16 cellular contexts compared by ENCODE assay signal in the genomic region with DNA sequence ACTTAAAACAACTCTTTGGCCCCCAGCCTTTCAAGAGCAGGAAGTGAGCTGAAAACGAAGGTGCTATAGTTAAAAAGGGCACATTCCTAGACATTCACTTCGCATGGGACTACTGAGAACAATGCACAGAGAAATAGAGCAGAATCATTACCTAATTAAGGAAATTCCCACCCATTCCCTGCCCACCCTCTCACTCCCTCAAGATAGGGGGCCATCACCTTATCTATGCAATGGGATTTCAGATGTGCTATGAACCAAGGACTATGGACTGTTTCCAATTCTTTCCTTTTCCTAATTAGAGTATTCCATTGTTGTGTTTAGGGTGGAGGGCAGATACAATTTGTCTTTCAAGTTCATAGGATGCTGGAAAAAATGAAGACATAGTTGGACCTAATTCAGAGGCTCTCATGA.
DNase-seq lines count a peak whose midpoint lies in the region; ATAC-seq, FAIRE-seq and TF ChIP-seq lines count a peak whose summit lies in the region.
"Had no signal": no experiment of that assay in that cellular context is flagged by ENCODE, and none has a peak within 500 bp of the region (broad histone marks: within the 10 kb centered on the region; RNA-seq: fewer than 3 reads in every experiment).

No MANE protein-coding gene starts in this region.

- peak overlapping the region; percentile 74 for H3K27ac ChIP-seq in left ventricle myocardium inferior (replicated peaks)
- H3K27ac ChIP-seq in neuronal stem cell (replicated peaks; ENCODE audit: low read length) = no peak overlapping the region
- H3K27ac ChIP-seq: C4-2B had no signal

- H3K9ac ChIP-seq in neuronal stem cell (ENCODE audit: low read depth, low read length, poor library complexity) = no peak overlapping the region

- no peak overlapping the region for H3K23ac ChIP-seq in neuronal stem cell (ENCODE audit: low read depth, low read length, poor library complexity)

- FAIRE-seq in GM12892 (lab: Jason Lieb, UNC) = peak; percentile 85

- no peak overlapping the region for H2AK5ac ChIP-seq in neuronal stem cell (ENCODE audit: low read depth, low read length)

- no peaks in the 10 kb centered on the region for H3K4me1 Mint-ChIP-seq in type B pancreatic cell (ENCODE audit: unreplicated experiment)

- H3K9me3 Mint-ChIP-seq in type B pancreatic cell = no peaks in the 10 kb centered on the region

- peaks cover under 1% of the 10 kb centered on the region for H3K9me3 ChIP-seq in left ventricle myocardium inferior (replicated peaks)
- no peaks in the 10 kb centered on the region for H3K9me3 ChIP-seq in neuronal stem cell (replicated peaks in 1 of 2; ENCODE audit: control insufficient read depth in 2 of 2, insufficient read depth in 1 of 2, low read depth in 1 of 2, low read length in 2 of 2)
- H3K9me3 ChIP-seq: HAP-1 had no signal

- H3K4me1 ChIP-seq in left ventricle myocardium inferior = peaks cover 35% of the 10 kb centered on the region
- H3K4me1 ChIP-seq in neuronal stem cell (ENCODE audit: control insufficient read depth in 2 of 2, insufficient read depth in 1 of 2, low read depth in 1 of 2, low read length in 2 of 2) = peaks cover 0 to 18% of the 10 kb centered on the region in 2 donors

- H3K4ac ChIP-seq in neuronal stem cell (ENCODE audit: low read length) = no peak overlapping the region

- H2BK5ac ChIP-seq in neuronal stem cell (ENCODE audit: low read length) = no peak overlapping the region

- no CpG with 5 or more reads among the region's 2 CpGs for WGBS in neuronal stem cell (ENCODE audit: extremely low coverage in 2 of 2, insufficient read length in 2 of 2, insufficient replicate concordance in 1 of 2), 2 donors

- no peak overlapping the region for H3K4me2 ChIP-seq in neuronal stem cell (ENCODE audit: insufficient read depth, low read length, poor library complexity, severe bottlenecking)

- no peaks in the 10 kb centered on the region for H3K36me3 Mint-ChIP-seq in type B pancreatic cell

- no peak overlapping the region for H3K18ac ChIP-seq in neuronal stem cell (ENCODE audit: low read length)

- H3K27me3 Mint-ChIP-seq in type B pancreatic cell = no peaks in the 10 kb centered on the region

- ATAC-seq in GM21529 (IDR thresholded peaks at IDR 0.05; ENCODE audit: unreplicated experiment) (no peak), GM18511 (IDR thresholded peaks at IDR 0.05; ENCODE audit: unreplicated experiment) (no peak)
- ATAC-seq: Panc1 had no signal

- H2AFZ ChIP-seq in neuronal stem cell (ENCODE audit: low read length) = peak overlapping the region; percentile 59

- no peak for TF ChIP-seq POLR2A in GM12892 (IDR thresholded peaks at IDR 0.05; ENCODE audit: low read depth, low read length)

- no peak overlapping the region for H3K4me3 ChIP-seq in cardiac fibroblast (replicated peaks in 1 of 2; ENCODE audit: low read depth in 2 of 2, low read length in 2 of 2)
- H3K4me3 ChIP-seq in left ventricle myocardium inferior = no peak overlapping the region
- no peak overlapping the region for H3K4me3 ChIP-seq in neuronal stem cell (ENCODE audit: low read length in 2 of 2)
- H3K4me3 ChIP-seq: HAP-1 had no signal

- H3K4me3 Mint-ChIP-seq in type B pancreatic cell = no peak overlapping the region

- H3K27me3 ChIP-seq in left ventricle myocardium inferior (ENCODE audit: low read depth) = no peaks in the 10 kb centered on the region
- H3K27me3 ChIP-seq in neuronal stem cell (ENCODE audit: control insufficient read depth in 3 of 3, insufficient read depth in 3 of 3, low read depth in 1 of 3, low read length in 3 of 3) = no peaks in the 10 kb centered on the region

- H4K91ac ChIP-seq in neuronal stem cell (ENCODE audit: low read depth, low read length, poor library complexity) = no peak overlapping the region

- H3K14ac ChIP-seq in neuronal stem cell (ENCODE audit: low read length) = no peak overlapping the region

- H2BK120ac ChIP-seq in neuronal stem cell (ENCODE audit: low read depth, low read length) = no peak overlapping the region

- no peak overlapping the region for H3K27ac Mint-ChIP-seq in type B pancreatic cell

- intact Hi-C loops in left ventricle myocardium inferior (cut with micrococcal nuclease) = no loop called here

- H2BK12ac ChIP-seq in neuronal stem cell (ENCODE audit: low read length) = no peak overlapping the region

- no peak for DNase-seq in GM12892 (ENCODE audit: insufficient read length)
- peak; percentile 39 to 46 for DNase-seq in cardiac fibroblast (ENCODE audit: low read depth in 2 of 2)
- no peak for DNase-seq in left ventricle myocardium inferior
- DNase-seq in neuronal stem cell (ENCODE audit: low spot score) = no peak
- no peak for DNase-seq in type B pancreatic cell (ENCODE audit: extremely low spot score, unreplicated experiment)
- DNase-seq: ACHN, DMS79 treated with DMSO at 0.1 percent for 48 hours, NCI-H1092 treated with DMSO at 0.1 percent for 48 hours, NCI-H146, NCI-H2029 treated with DMSO at 0.1 percent for 48 hours, NCI-H446 treated with DMSO at 0.1 percent for 48 hours had no signal

- TF ChIP-seq CTCF in cardiac fibroblast (IDR thresholded peaks at IDR 0.05; ENCODE audit: low read depth, low read length) = no peak
- TF ChIP-seq CTCF in left ventricle myocardium inferior (IDR thresholded peaks at IDR 0.05; ENCODE audit: borderline replicate concordance) = no peak
- TF ChIP-seq CTCF in type B pancreatic cell (conservative IDR thresholded peaks at IDR 0.05) = no peak

- H3K36me3 ChIP-seq in left ventricle myocardium inferior (no peaks in the 10 kb centered on the region), neuronal stem cell (replicated peaks in 1 of 2; ENCODE audit: control insufficient read depth in 2 of 2, insufficient read depth in 2 of 2, low read length in 2 of 2) (no peaks in the 10 kb centered on the region)
- H3K36me3 ChIP-seq: HAP-1 had no signal

- H2BK15ac ChIP-seq in neuronal stem cell (ENCODE audit: low read length) = no peak overlapping the region

- no peak overlapping the region for H4K8ac ChIP-seq in neuronal stem cell (ENCODE audit: low read depth, low read length)

- no peaks in the 10 kb centered on the region for H3K79me1 ChIP-seq in neuronal stem cell (ENCODE audit: low read depth, low read length)

Comparison
In these comparisons a context has a peak if more than half of its experiments do, and no peak if none do; other contexts are left out.
1. DNase-seq: peak in cardiac fibroblast (2 of 2); none in GM12892 (single experiment), left ventricle myocardium inferior (single experiment), neuronal stem cell (single experiment) and type B pancreatic cell (single experiment).